ENCODE assay signal across 21 cellular contexts in genomic region chr2:16105664-16106281, GRCh38.
DNase-seq lines count a peak whose midpoint lies in the region; ATAC-seq and TF ChIP-seq lines count a peak whose summit lies in the region.
"Had no signal": no experiment of that assay in that cellular context is flagged by ENCODE, and none has a peak within 500 bp of the region (broad histone marks: within the 10 kb centered on the region; RNA-seq: fewer than 3 reads in every experiment).

No MANE protein-coding gene starts in this region.

- H3K27me3 Mint-ChIP-seq in WTC11 (ENCODE audit: low read depth): no peaks in the 10 kb centered on the region
- no peaks in the 10 kb centered on the region for H3K27me3 Mint-ChIP-seq in MCF 10A (ENCODE audit: insufficient read depth, unreplicated experiment)
- H3K27me3 Mint-ChIP-seq: CD4-positive, CD25-positive, alpha-beta regulatory T cell; stimulated activated naive CD8-positive, alpha-beta T cell treated with anti-CD3 and anti-CD28 coated beads, Interleukin-15, Interleukin-2, amounts not matched to agents 100 ng/mL and 50 ng/mL, for 24 hours had no signal

- DNase-seq in ELF-1 (ENCODE audit: low read depth, low spot score) (peak; percentile 93), WTC11 (ENCODE audit: low spot score) (peak; percentile 89), iPS DF 6.9 (ENCODE audit: low read depth, low spot score) (peak; percentile 88), nucleus accumbens (lab: John Stamatoyannopoulos, UW) (peak in 34 of 56 donors; percentile 3 to 67 (median 37)), NCI-H1436 treated with DMSO at 0.1 percent for 48 hours (lab: John Stamatoyannopoulos, UW) (no peak), MCF 10A (ENCODE audit: unreplicated experiment) (no peak)
- DNase-seq in activated CD4-positive, alpha-beta T cell treated with anti-CD3 and anti-CD28 coated beads for 48 hours: no peak
- DNase-seq: activated CD4-positive, CD25-positive, alpha-beta regulatory T cell treated with anti-CD3 and anti-CD28 coated beads, Interleukin-2, amount 50 U/mL, for 72 hours; activated CD8-positive, alpha-beta memory T cell treated with anti-CD3 and anti-CD28 coated beads, Interleukin-2, amount 50 U/mL, for 4 hours; activated naive CD4-positive, alpha-beta T cell treated with Interleukin-2 at 50 U/mL for 16 hours; brain microvascular endothelial cell; CD4-positive, CD25-positive, alpha-beta regulatory T cell; effector CD8-positive, alpha-beta T cell; GDM1; midbrain; NCI-H2029 treated with DMSO at 0.1 percent for 48 hours; spleen; T-helper 2 cell had no signal

- intact Hi-C loops in MCF 10A (cut with micrococcal nuclease): no loop called here

- BruUV-seq in MCF 10A (replicated peaks; lab: Mats Ljungman, UMichigan): no TSS peak

- H3K4me3 Mint-ChIP-seq in WTC11: peak overlapping the region; percentile 57
- no peak overlapping the region for H3K4me3 Mint-ChIP-seq in MCF 10A (ENCODE audit: unreplicated experiment)
- H3K4me3 Mint-ChIP-seq: CD4-positive, CD25-positive, alpha-beta regulatory T cell; stimulated activated naive CD8-positive, alpha-beta T cell treated with anti-CD3 and anti-CD28 coated beads, Interleukin-15, Interleukin-2, amounts not matched to agents 100 ng/mL and 50 ng/mL, for 24 hours had no signal

- peaks cover 76% of the 10 kb centered on the region for H3K4me1 Mint-ChIP-seq in WTC11
- no peaks in the 10 kb centered on the region for H3K4me1 Mint-ChIP-seq in MCF 10A (ENCODE audit: insufficient read depth, unreplicated experiment)
- H3K4me1 Mint-ChIP-seq: CD4-positive, CD25-positive, alpha-beta regulatory T cell had no signal

- WGBS in iPS DF 6.9 (ENCODE audit: insufficient coverage, insufficient read length): no CpG with 5 or more reads among the region's 16 CpGs

- H3K9me3 Mint-ChIP-seq in WTC11: no peaks in the 10 kb centered on the region
- H3K9me3 Mint-ChIP-seq in MCF 10A (ENCODE audit: unreplicated experiment): no peaks in the 10 kb centered on the region
- H3K9me3 Mint-ChIP-seq: CD4-positive, CD25-positive, alpha-beta regulatory T cell; stimulated activated naive CD8-positive, alpha-beta T cell treated with anti-CD3 and anti-CD28 coated beads, Interleukin-15, Interleukin-2, amounts not matched to agents 100 ng/mL and 50 ng/mL, for 24 hours had no signal

- TF ChIP-seq CTCF in WTC11 (IDR thresholded peaks at IDR 0.05) (no peak), MCF 10A (IDR thresholded peaks at IDR 0.05; ENCODE audit: unreplicated experiment) (no peak)

- no peaks in the 10 kb centered on the region for H3K27me3 ChIP-seq in iPS DF 6.9 (ENCODE audit: control insufficient read depth, insufficient read depth, low read length)
- H3K27me3 ChIP-seq: brain microvascular endothelial cell had no signal

- no peak overlapping the region for H3K4me3 ChIP-seq in iPS DF 6.9 (ENCODE audit: low read length)
- H3K4me3 ChIP-seq: spleen had no signal

- H3K27ac Mint-ChIP-seq in WTC11 (peak overlapping the region; percentile 97), MCF 10A (ENCODE audit: low read depth, unreplicated experiment) (no peak overlapping the region)
- H3K27ac Mint-ChIP-seq: CD4-positive, CD25-positive, alpha-beta regulatory T cell; stimulated activated naive CD8-positive, alpha-beta T cell treated with anti-CD3 and anti-CD28 coated beads, Interleukin-15, Interleukin-2, amounts not matched to agents 100 ng/mL and 50 ng/mL, for 24 hours had no signal

- ATAC-seq in WTC11: peak; percentile 89
- ATAC-seq in HG03565 (IDR thresholded peaks at IDR 0.05; ENCODE audit: unreplicated experiment): no peak
- ATAC-seq: Right ventricle myocardium inferior had no signal

- peaks cover 22% of the 10 kb centered on the region for H3K4me1 ChIP-seq in iPS DF 6.9 (ENCODE audit: control insufficient read depth, insufficient read depth, low read length)
- H3K4me1 ChIP-seq: spleen had no signal

- no peaks in the 10 kb centered on the region for H3K36me3 ChIP-seq in iPS DF 6.9 (ENCODE audit: control insufficient read depth, insufficient read depth, low read length)
- H3K36me3 ChIP-seq: brain microvascular endothelial cell, spleen had no signal

- CTCF ChIA-PET in WTC11 (lab: Charles Lee): interaction anchor here (0.9 to 3.6 kb wide), 9 partner anchors 12 to 246 kb away, joined by 3 to 34 read pairs (median 4); partner anchors contain the start of gene MYCN
- CTCF ChIA-PET in MCF 10A (lab: Yijun Ruan, JAX): no interaction called here

- H3K36me3 Mint-ChIP-seq in WTC11 (no peaks in the 10 kb centered on the region), MCF 10A (ENCODE audit: insufficient read depth, unreplicated experiment) (no peaks in the 10 kb centered on the region)
- H3K36me3 Mint-ChIP-seq: CD4-positive, CD25-positive, alpha-beta regulatory T cell had no signal

- no peaks in the 10 kb centered on the region for H3K9me3 ChIP-seq in iPS DF 6.9 (ENCODE audit: control insufficient read depth, insufficient read depth, low read length)
- H3K9me3 ChIP-seq: spleen had no signal

- POLR2A ChIA-PET in WTC11 (lab: Charles Lee) (interaction anchor here (0.8 to 3.9 kb wide), 6 partner anchors 11 to 165 kb away, joined by 3 to 30 read pairs (median 3); partner anchors contain the start of gene MYCN), MCF 10A (lab: Yijun Ruan, JAX) (no interaction called here)

- peak overlapping the region; percentile 99 for H3K27ac ChIP-seq in iPS DF 6.9 (ENCODE audit: low read length)
- H3K27ac ChIP-seq: brain microvascular endothelial cell, spleen had no signal

TF ChIP-seq in WTC11, 78 proteins besides CTCF, POLR2A, EP300 and RAD21 (continues in another document):
- TF ChIP-seq TEAD4 (CRISPR knock-in tag; IDR thresholded peaks at IDR 0.05) (no peak; the same call in 1 of the 2 replicates), ZNF317 (CRISPR knock-in tag; IDR thresholded peaks at IDR 0.05; ENCODE audit: borderline replicate concordance, low read depth) (no peak), NFE2L1 (CRISPR knock-in tag; IDR thresholded peaks at IDR 0.05) (peak; percentile 71; the same call in 1 of the 2 replicates), FOXK1 (CRISPR knock-in tag; IDR thresholded peaks at IDR 0.05) (peak; percentile 58; the same call in 1 of the 2 replicates), USF1 (CRISPR knock-in tag; IDR thresholded peaks at IDR 0.05) (peak; percentile 91), NR2C2 (CRISPR knock-in tag; IDR thresholded peaks at IDR 0.05) (no peak), ATF6 (CRISPR knock-in tag; IDR thresholded peaks at IDR 0.05) (no peak), SP1 (CRISPR knock-in tag; conservative IDR thresholded peaks at IDR 0.05) (peak; percentile 36; the same call in 1 of the 2 replicates), PRRX2 (CRISPR knock-in tag; IDR thresholded peaks at IDR 0.05) (no peak), ZNF138 (CRISPR knock-in tag; conservative IDR thresholded peaks at IDR 0.05) (no peak), E2F5 (CRISPR knock-in tag; IDR thresholded peaks at IDR 0.05) (peak; percentile 64), E2F4 (CRISPR knock-in tag; IDR thresholded peaks at IDR 0.05; ENCODE audit: borderline replicate concordance, low read depth) (no peak), ZNF423 (CRISPR knock-in tag; IDR thresholded peaks at IDR 0.05) (no peak)

Comparison
In these comparisons a context has a peak if more than half of its experiments do, and no peak if none do; other contexts are left out.
1. DNase-seq: peak in ELF-1 (single experiment), WTC11 (single experiment), iPS DF 6.9 (single experiment) and nucleus accumbens (34 of 56); none in activated CD4-positive, alpha-beta T cell treated with anti-CD3 and anti-CD28 coated beads for 48 hours (single experiment), NCI-H1436 treated with DMSO at 0.1 percent for 48 hours (single experiment) and MCF 10A (single experiment).